In genomic region chr7:123478056-123478455, GRCh38 we compare ENCODE assay signal across 1 cellular context. TPM values are rescaled to one million over a fixed set of nuclear protein-coding genes. Genes with fewer than 3 reads are reported as not detected.
"Had no signal": no experiment of that assay in that cellular context is flagged by ENCODE, and none has a peak within 500 bp of the region (broad histone marks: within the 10 kb centered on the region; RNA-seq: fewer than 3 reads in every experiment).

No MANE protein-coding gene starts in this region.

RNA-seq across cellular contexts. Expression of gene IQUB, which starts 56.3 kb away (rescaled TPM):
- total RNA-seq: G401 had no signal
